In the genomic region with DNA sequence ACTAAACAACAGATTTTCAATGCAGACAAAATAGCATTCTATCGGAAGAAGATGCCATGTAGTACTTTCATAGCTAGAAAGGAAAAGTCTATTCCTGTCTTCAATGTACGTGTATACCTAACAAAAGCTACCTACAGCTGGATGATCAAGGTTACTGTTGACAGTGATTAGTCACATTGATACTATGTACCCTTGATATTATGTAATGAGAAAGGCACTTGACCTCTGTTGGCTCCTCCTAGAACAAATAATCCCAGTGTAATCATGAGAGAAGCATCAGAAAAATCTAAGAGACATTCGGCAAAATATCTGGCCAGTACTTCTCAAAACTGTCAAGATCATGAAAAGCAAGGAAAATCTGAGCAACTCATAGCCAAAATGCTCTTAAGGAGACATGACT, we compare ENCODE assay signal across 14 cellular contexts. TPM values are rescaled to one million over a fixed set of nuclear protein-coding genes. Genes with fewer than 3 reads are reported as not detected.
"Had no signal": no experiment of that assay in that cellular context is flagged by ENCODE, and none has a peak within 500 bp of the region (broad histone marks: within the 10 kb centered on the region; RNA-seq: fewer than 3 reads in every experiment).

No MANE protein-coding gene starts in this region.

- H3K27me3 Mint-ChIP-seq: activated CD4-positive, alpha-beta memory T cell treated with anti-CD3 and anti-CD28 coated beads, Interleukin-2, amount 10 ng/mL, durations not matched to agents 7 days and 5 days; activated naive CD8-positive, alpha-beta T cell treated with anti-CD3 and anti-CD28 coated beads, Interleukin-2, amount 50 U/mL, for 24 hours; naive B cell; stimulated activated naive B cell treated with anti-CD40 and anti-IgM and Interleukin-4, amounts not matched to agents 10 μg/mL and 1 μg/mL and 100 μg/mL, for 72 hours had no signal

- H3K36me3 Mint-ChIP-seq: naive B cell; stimulated activated naive B cell treated with anti-CD40 and anti-IgM and Interleukin-4, amounts not matched to agents 10 μg/mL and 1 μg/mL and 100 μg/mL, for 72 hours had no signal

- H3K4me1 Mint-ChIP-seq: activated CD4-positive, alpha-beta memory T cell treated with anti-CD3 and anti-CD28 coated beads, Interleukin-2, amount 10 ng/mL, durations not matched to agents 7 days and 5 days; activated naive CD8-positive, alpha-beta T cell treated with anti-CD3 and anti-CD28 coated beads, Interleukin-2, amount 50 U/mL, for 24 hours; naive B cell; stimulated activated naive B cell treated with anti-CD40 and anti-IgM and Interleukin-4, amounts not matched to agents 10 μg/mL and 1 μg/mL and 100 μg/mL, for 72 hours had no signal

- H3K27me3 ChIP-seq: cardiac muscle cell, heart right ventricle, right atrium auricular region, transverse colon had no signal

- H3K9me3 ChIP-seq: right atrium auricular region, transverse colon had no signal

- H3K27ac ChIP-seq: cardiac muscle cell, heart right ventricle, right atrium auricular region had no signal

- DNase-seq: activated CD4-positive, alpha-beta memory T cell treated with anti-CD3 and anti-CD28 coated beads, Interleukin-2, amount 10 ng/mL, durations not matched to agents 7 days and 5 days; activated CD4-positive, alpha-beta T cell treated with anti-CD3 and anti-CD28 coated beads for 1 hour; activated naive CD4-positive, alpha-beta T cell; activated naive CD8-positive, alpha-beta T cell treated with anti-CD3 and anti-CD28 coated beads, Interleukin-2, amount 50 U/mL, for 24 hours; activated T-cell treated with anti-CD3 and anti-CD28 coated beads, Interleukin-2, amount 50 U/mL, for 48 hours; foreskin melanocyte; heart right ventricle; islet precursor cell; naive B cell; stimulated activated naive B cell treated with anti-CD40 and anti-IgM and Interleukin-4, amounts not matched to agents 10 μg/mL and 1 μg/mL and 100 μg/mL, for 72 hours; transverse colon had no signal

- H3K4me3 ChIP-seq: cardiac muscle cell, heart right ventricle, right atrium auricular region, transverse colon had no signal

- H3K36me3 ChIP-seq: cardiac muscle cell, heart right ventricle, right atrium auricular region, transverse colon had no signal

- ATAC-seq: activated naive CD8-positive, alpha-beta T cell treated with anti-CD3 and anti-CD28 coated beads, Interleukin-2, amount 50 U/mL, for 24 hours; heart right ventricle; stimulated activated naive B cell treated with anti-CD40 and anti-IgM and Interleukin-4, amounts not matched to agents 10 μg/mL and 1 μg/mL and 100 μg/mL, for 72 hours had no signal

- FAIRE-seq: astrocyte had no signal

- H3K27ac Mint-ChIP-seq: activated CD4-positive, alpha-beta memory T cell treated with anti-CD3 and anti-CD28 coated beads, Interleukin-2, amount 10 ng/mL, durations not matched to agents 7 days and 5 days; activated naive CD8-positive, alpha-beta T cell treated with anti-CD3 and anti-CD28 coated beads, Interleukin-2, amount 50 U/mL, for 24 hours; naive B cell; stimulated activated naive B cell treated with anti-CD40 and anti-IgM and Interleukin-4, amounts not matched to agents 10 μg/mL and 1 μg/mL and 100 μg/mL, for 72 hours had no signal

- H3K4me3 Mint-ChIP-seq: activated CD4-positive, alpha-beta memory T cell treated with anti-CD3 and anti-CD28 coated beads, Interleukin-2, amount 10 ng/mL, durations not matched to agents 7 days and 5 days; activated naive CD8-positive, alpha-beta T cell treated with anti-CD3 and anti-CD28 coated beads, Interleukin-2, amount 50 U/mL, for 24 hours; naive B cell; stimulated activated naive B cell treated with anti-CD40 and anti-IgM and Interleukin-4, amounts not matched to agents 10 μg/mL and 1 μg/mL and 100 μg/mL, for 72 hours had no signal

- H3K4me1 ChIP-seq: heart right ventricle, right atrium auricular region had no signal

RNA-seq across cellular contexts. Expression of gene LRRTM4, which starts 44.4 kb away (rescaled TPM):
- total RNA-seq: activated CD4-positive, alpha-beta memory T cell treated with anti-CD3 and anti-CD28 coated beads, Interleukin-2, amount 10 ng/mL, durations not matched to agents 7 days and 5 days had no signal
